In the genomic region with DNA sequence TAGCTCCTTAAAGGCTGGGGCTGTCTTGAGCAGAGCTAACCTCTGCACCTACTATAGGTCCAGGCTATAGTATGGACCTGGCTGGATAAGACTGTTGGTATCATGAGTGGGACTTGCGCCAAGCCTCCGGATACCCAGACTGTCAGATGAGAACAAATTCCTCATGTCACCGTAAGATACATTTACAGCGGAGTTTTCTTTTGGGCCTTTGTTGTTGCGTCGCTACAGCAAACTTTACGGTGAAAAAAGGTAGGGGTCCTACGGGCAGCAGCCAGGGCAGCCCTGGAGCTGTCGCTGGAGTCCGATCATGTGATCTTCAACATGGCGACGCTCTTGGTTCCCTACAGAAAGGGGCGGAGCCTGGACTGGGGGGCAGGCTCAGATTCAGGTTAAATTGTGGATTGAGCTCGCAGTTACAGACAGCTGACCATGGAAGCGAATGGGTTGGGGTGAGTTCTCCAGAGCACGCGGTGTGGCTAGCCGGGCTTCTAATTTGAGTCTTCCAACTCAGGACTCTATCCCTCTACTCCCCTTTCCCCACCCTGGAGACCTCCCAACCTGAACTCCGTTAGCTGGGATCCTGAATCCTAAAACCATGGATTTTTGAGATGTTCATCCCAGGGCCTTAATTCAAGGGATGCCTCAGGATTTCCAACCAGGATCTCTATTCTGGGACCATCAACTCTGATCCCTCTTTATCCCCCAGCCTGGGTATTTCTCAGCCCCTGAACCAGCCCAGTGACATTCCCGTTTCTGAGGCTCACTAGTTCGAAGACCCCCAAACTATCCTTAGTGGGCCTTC, we compare ENCODE assay signal across 1 cellular context.
TF ChIP-seq lines count a peak whose summit lies in the region.

Gene UROD (plus strand): TSS at position 418 of the 802 bp plus-strand sequence. CDS start 12 bp downstream, at position 430.

TF ChIP-seq in HepG2, 621 proteins besides CTCF, POLR2A, EP300 and RAD21 (continued from another document and continues in another):
- TF ChIP-seq AKNA (CRISPR knock-in tag; IDR thresholded peaks at IDR 0.05; ENCODE audit: borderline replicate concordance) (no peak), NRL (CRISPR knock-in tag; IDR thresholded peaks at IDR 0.05; ENCODE audit: borderline replicate concordance) (no peak), ZNF101 (CRISPR knock-in tag; IDR thresholded peaks at IDR 0.05; ENCODE audit: borderline replicate concordance, low read depth) (no peak), ZNF34 (CRISPR knock-in tag; IDR thresholded peaks at IDR 0.05; ENCODE audit: borderline replicate concordance) (no peak), ZKSCAN1 (IDR thresholded peaks at IDR 0.05; ENCODE audit: low read length) (no peak), ZNF17 (CRISPR knock-in tag; IDR thresholded peaks at IDR 0.05) (no peak), ZFP1 (CRISPR knock-in tag; IDR thresholded peaks at IDR 0.05) (0 out of 2 replicates have a peak, but pooled peaks have one; percentile 34), DPF2 (CRISPR knock-in tag; IDR thresholded peaks at IDR 0.05; ENCODE audit: borderline replicate concordance, low read depth) (no peak), HOXA3 (CRISPR knock-in tag; IDR thresholded peaks at IDR 0.05) (peak; percentile 94), FOXC1 (CRISPR knock-in tag; IDR thresholded peaks at IDR 0.05; ENCODE audit: borderline replicate concordance) (no peak; the same call in 1 of the 2 replicates), ZNF747 (CRISPR knock-in tag; IDR thresholded peaks at IDR 0.05; ENCODE audit: borderline replicate concordance) (peak; percentile 68; the same call in 1 of the 2 replicates), LCORL (IDR thresholded peaks at IDR 0.05) (no peak), LCORL (CRISPR knock-in tag; IDR thresholded peaks at IDR 0.05) (peak; percentile 29; the same call in 1 of the 2 replicates), ZNF710 (CRISPR knock-in tag; IDR thresholded peaks at IDR 0.05; ENCODE audit: borderline replicate concordance) (no peak), ZNF75D (CRISPR knock-in tag; IDR thresholded peaks at IDR 0.05; ENCODE audit: borderline replicate concordance) (no peak), ZNF737 (CRISPR knock-in tag; IDR thresholded peaks at IDR 0.05; ENCODE audit: borderline replicate concordance) (no peak), ZNF543 (CRISPR knock-in tag; IDR thresholded peaks at IDR 0.05) (peak; percentile 17; the same call in 1 of the 2 replicates), PLRG1 (conservative IDR thresholded peaks at IDR 0.05) (no peak), DRAP1 (CRISPR knock-in tag; IDR thresholded peaks at IDR 0.05) (peak; percentile 96), SALL2 (CRISPR knock-in tag; IDR thresholded peaks at IDR 0.05) (peak; percentile 28; the same call in 1 of the 2 replicates), ZNF839 (CRISPR knock-in tag; IDR thresholded peaks at IDR 0.05; ENCODE audit: borderline replicate concordance) (no peak), ZNF530 (CRISPR knock-in tag; IDR thresholded peaks at IDR 0.05; ENCODE audit: low read depth) (no peak), ZBTB10 (CRISPR knock-in tag; IDR thresholded peaks at IDR 0.05; ENCODE audit: borderline replicate concordance) (no peak), ZNF274 (CRISPR knock-in tag; IDR thresholded peaks at IDR 0.05) (no peak), PCBP1 (IDR thresholded peaks at IDR 0.05; ENCODE audit: borderline replicate concordance, low read depth, low read length) (no peak), SUZ12 (IDR thresholded peaks at IDR 0.05; ENCODE audit: low read depth, low read length) (no peak), ZNF354B (CRISPR knock-in tag; IDR thresholded peaks at IDR 0.05) (no peak)
- TF ChIP-seq, protein P1, sequence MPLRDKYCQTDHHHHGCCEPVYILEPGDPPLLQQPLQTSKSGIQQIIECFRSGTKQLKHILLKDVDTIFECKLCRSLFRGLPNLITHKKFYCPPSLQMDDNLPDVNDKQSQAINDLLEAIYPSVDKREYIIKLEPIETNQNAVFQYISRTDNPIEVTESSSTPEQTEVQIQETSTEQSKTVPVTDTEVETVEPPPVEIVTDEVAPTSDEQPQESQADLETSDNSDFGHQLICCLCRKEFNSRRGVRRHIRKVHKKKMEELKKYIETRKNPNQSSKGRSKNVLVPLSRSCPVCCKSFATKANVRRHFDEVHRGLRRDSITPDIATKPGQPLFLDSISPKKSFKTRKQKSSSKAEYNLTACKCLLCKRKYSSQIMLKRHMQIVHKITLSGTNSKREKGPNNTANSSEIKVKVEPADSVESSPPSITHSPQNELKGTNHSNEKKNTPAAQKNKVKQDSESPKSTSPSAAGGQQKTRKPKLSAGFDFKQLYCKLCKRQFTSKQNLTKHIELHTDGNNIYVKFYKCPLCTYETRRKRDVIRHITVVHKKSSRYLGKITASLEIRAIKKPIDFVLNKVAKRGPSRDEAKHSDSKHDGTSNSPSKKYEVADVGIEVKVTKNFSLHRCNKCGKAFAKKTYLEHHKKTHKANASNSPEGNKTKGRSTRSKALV (CRISPR knock-in tag; IDR thresholded peaks at IDR 0.05) = no peak
- TF ChIP-seq, protein P2, sequence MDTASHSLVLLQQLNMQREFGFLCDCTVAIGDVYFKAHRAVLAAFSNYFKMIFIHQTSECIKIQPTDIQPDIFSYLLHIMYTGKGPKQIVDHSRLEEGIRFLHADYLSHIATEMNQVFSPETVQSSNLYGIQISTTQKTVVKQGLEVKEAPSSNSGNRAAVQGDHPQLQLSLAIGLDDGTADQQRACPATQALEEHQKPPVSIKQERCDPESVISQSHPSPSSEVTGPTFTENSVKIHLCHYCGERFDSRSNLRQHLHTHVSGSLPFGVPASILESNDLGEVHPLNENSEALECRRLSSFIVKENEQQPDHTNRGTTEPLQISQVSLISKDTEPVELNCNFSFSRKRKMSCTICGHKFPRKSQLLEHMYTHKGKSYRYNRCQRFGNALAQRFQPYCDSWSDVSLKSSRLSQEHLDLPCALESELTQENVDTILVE (CRISPR knock-in tag; IDR thresholded peaks at IDR 0.05) = 0 out of 2 replicates have a peak, but pooled peaks have one; percentile 57
- TF ChIP-seq, protein P3, sequence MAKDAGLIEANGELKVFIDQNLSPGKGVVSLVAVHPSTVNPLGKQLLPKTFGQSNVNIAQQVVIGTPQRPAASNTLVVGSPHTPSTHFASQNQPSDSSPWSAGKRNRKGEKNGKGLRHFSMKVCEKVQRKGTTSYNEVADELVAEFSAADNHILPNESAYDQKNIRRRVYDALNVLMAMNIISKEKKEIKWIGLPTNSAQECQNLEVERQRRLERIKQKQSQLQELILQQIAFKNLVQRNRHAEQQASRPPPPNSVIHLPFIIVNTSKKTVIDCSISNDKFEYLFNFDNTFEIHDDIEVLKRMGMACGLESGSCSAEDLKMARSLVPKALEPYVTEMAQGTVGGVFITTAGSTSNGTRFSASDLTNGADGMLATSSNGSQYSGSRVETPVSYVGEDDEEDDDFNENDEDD (CRISPR knock-in tag; IDR thresholded peaks at IDR 0.05; ENCODE audit: borderline replicate concordance) = peak; percentile 54; the same call in 1 of the 2 replicates
- TF ChIP-seq, protein P4, sequence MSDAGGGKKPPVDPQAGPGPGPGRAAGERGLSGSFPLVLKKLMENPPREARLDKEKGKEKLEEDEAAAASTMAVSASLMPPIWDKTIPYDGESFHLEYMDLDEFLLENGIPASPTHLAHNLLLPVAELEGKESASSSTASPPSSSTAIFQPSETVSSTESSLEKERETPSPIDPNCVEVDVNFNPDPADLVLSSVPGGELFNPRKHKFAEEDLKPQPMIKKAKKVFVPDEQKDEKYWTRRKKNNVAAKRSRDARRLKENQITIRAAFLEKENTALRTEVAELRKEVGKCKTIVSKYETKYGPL (CRISPR knock-in tag; IDR thresholded peaks at IDR 0.05) = no peak
- TF ChIP-seq, protein P5, sequence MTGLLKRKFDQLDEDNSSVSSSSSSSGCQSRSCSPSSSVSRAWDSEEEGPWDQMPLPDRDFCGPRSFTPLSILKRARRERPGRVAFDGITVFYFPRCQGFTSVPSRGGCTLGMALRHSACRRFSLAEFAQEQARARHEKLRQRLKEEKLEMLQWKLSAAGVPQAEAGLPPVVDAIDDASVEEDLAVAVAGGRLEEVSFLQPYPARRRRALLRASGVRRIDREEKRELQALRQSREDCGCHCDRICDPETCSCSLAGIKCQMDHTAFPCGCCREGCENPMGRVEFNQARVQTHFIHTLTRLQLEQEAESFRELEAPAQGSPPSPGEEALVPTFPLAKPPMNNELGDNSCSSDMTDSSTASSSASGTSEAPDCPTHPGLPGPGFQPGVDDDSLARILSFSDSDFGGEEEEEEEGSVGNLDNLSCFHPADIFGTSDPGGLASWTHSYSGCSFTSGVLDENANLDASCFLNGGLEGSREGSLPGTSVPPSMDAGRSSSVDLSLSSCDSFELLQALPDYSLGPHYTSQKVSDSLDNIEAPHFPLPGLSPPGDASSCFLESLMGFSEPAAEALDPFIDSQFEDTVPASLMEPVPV (CRISPR knock-in tag; IDR thresholded peaks at IDR 0.05) = no peak; the same call in 1 of the 2 replicates
- TF ChIP-seq, protein P6, sequence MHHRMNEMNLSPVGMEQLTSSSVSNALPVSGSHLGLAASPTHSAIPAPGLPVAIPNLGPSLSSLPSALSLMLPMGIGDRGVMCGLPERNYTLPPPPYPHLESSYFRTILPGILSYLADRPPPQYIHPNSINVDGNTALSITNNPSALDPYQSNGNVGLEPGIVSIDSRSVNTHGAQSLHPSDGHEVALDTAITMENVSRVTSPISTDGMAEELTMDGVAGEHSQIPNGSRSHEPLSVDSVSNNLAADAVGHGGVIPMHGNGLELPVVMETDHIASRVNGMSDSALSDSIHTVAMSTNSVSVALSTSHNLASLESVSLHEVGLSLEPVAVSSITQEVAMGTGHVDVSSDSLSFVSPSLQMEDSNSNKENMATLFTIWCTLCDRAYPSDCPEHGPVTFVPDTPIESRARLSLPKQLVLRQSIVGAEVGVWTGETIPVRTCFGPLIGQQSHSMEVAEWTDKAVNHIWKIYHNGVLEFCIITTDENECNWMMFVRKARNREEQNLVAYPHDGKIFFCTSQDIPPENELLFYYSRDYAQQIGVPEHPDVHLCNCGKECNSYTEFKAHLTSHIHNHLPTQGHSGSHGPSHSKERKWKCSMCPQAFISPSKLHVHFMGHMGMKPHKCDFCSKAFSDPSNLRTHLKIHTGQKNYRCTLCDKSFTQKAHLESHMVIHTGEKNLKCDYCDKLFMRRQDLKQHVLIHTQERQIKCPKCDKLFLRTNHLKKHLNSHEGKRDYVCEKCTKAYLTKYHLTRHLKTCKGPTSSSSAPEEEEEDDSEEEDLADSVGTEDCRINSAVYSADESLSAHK (CRISPR knock-in tag; IDR thresholded peaks at IDR 0.05; ENCODE audit: borderline replicate concordance) = no peak
